ENCODE assay signal across 1 cellular context in the genomic region with DNA sequence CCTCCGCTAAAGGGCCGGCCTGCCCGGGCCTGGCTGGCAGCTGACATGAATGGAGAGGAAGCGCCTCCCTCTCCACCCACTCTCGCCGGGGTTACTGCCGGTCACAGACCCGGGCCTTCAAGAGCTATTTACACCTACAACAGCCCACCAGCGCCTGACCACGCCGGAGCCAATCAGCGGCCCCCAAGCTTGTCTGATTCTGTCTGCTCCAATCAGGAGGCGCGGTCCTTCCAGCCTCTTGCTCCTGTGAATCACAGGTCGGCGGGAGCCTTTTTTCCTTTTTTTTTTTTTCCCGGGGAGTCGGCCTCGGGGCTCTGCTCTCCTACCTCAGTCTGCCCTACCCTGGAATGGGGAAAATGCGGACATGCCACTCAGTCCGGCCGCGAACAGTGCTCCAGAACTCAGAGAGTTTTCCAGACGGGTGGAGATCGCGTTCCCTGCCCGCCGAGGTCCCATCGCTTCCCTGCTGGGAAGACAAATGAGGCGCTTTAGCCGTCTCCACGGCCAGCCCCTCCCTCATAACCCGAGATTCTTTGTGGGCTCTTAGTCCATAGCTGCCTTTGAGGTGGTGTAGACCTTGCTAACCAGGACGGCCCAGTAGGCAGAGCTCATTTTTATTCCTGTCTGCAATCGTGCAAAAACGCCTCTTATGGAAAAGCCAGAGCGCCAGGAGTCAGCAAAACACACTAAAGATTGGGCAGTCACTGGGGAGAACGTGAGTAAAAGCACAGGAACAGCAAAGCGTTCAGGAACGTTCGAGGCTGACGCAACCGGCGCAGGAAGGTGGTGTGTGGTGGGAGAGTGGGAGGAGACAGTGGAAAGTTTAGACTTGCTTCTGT.
TF ChIP-seq lines count a peak whose summit lies in the region.

No MANE protein-coding gene starts in this region.

TF ChIP-seq in GM23338, 12 proteins besides CTCF, POLR2A, EP300 and RAD21 (continued from another document):
- TF ChIP-seq, protein P1, sequence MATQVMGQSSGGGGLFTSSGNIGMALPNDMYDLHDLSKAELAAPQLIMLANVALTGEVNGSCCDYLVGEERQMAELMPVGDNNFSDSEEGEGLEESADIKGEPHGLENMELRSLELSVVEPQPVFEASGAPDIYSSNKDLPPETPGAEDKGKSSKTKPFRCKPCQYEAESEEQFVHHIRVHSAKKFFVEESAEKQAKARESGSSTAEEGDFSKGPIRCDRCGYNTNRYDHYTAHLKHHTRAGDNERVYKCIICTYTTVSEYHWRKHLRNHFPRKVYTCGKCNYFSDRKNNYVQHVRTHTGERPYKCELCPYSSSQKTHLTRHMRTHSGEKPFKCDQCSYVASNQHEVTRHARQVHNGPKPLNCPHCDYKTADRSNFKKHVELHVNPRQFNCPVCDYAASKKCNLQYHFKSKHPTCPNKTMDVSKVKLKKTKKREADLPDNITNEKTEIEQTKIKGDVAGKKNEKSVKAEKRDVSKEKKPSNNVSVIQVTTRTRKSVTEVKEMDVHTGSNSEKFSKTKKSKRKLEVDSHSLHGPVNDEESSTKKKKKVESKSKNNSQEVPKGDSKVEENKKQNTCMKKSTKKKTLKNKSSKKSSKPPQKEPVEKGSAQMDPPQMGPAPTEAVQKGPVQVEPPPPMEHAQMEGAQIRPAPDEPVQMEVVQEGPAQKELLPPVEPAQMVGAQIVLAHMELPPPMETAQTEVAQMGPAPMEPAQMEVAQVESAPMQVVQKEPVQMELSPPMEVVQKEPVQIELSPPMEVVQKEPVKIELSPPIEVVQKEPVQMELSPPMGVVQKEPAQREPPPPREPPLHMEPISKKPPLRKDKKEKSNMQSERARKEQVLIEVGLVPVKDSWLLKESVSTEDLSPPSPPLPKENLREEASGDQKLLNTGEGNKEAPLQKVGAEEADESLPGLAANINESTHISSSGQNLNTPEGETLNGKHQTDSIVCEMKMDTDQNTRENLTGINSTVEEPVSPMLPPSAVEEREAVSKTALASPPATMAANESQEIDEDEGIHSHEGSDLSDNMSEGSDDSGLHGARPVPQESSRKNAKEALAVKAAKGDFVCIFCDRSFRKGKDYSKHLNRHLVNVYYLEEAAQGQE (IDR thresholded peaks at IDR 0.05; ENCODE audit: unreplicated experiment), result no peak
- TF ChIP-seq CREB1 (CRISPR knock-in tag; IDR thresholded peaks at IDR 0.05; ENCODE audit: low read depth), result peak; percentile 24; the same call in 1 of the 2 replicates
- peak; percentile 81 for TF ChIP-seq POLR2AphosphoS5 (IDR thresholded peaks at IDR 0.05; ENCODE audit: low read depth)
- TF ChIP-seq STAT1 (IDR thresholded peaks at IDR 0.05; ENCODE audit: unreplicated experiment), result no peak
- 0 out of 2 replicates have a peak, but pooled peaks have one; percentile 4 for TF ChIP-seq NANOG (IDR thresholded peaks at IDR 0.05; ENCODE audit: borderline replicate concordance)
